29 cellular contexts compared by ENCODE assay signal in the genomic region with DNA sequence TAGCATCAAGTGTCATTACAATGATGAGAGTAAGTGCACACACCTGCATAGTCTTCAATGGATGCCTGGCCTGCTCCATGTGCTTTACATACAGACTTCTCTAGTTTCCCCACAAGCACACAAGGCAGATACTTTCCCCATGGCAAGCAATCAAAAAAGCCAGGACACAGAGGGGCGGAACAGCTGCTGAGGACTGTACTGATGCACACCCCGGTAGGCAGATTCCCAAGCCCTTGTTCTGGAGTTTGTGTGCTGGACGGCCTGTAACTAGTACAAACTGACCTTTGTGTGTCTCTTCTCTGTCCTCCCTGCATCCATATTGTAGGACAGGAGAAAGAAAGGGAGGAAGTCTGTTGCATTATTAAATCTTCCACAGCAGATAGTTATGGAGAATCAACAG. TPM values are rescaled to one million over a fixed set of nuclear protein-coding genes. Genes with fewer than 3 reads are reported as not detected.
"Had no signal": no experiment of that assay in that cellular context is flagged by ENCODE, and none has a peak within 500 bp of the region (broad histone marks: within the 10 kb centered on the region; RNA-seq: fewer than 3 reads in every experiment).

No MANE protein-coding gene starts in this region.

- H3K4me3 ChIP-seq: ascending aorta, body of pancreas, Peyer's patch, SJCRH30 had no signal

- H3K27ac ChIP-seq: ascending aorta, body of pancreas, Peyer's patch, RWPE1, SJCRH30, WERI-Rb-1 had no signal

- H3K27me3 Mint-ChIP-seq: activated CD4-positive, alpha-beta memory T cell treated with anti-CD3 and anti-CD28 coated beads, Interleukin-2, amount 10 ng/mL, durations not matched to agents 7 days and 5 days; activated CD4-positive, alpha-beta T cell treated with anti-CD3 and anti-CD28 coated beads for 36 hours; activated naive CD4-positive, alpha-beta T cell treated with anti-CD3 and anti-CD28 coated beads, Interleukin-2, amount 50 U/mL, for 24 hours; activated T-cell treated with anti-CD3 and anti-CD28 coated beads, Interleukin-2, amount 50 U/mL, for 24 hours; IgD-negative memory B cell had no signal

- H3K9me3 ChIP-seq: ascending aorta, body of pancreas, Peyer's patch, SK-N-SH had no signal

- H3K9me3 Mint-ChIP-seq: activated CD4-positive, alpha-beta memory T cell treated with anti-CD3 and anti-CD28 coated beads, Interleukin-2, amount 10 ng/mL, durations not matched to agents 7 days and 5 days; activated naive CD4-positive, alpha-beta T cell treated with anti-CD3 and anti-CD28 coated beads, Interleukin-2, amount 50 U/mL, for 24 hours; activated T-cell treated with anti-CD3 and anti-CD28 coated beads, Interleukin-2, amount 50 U/mL, for 24 hours; activated T-helper 1 cell treated with anti-CD3 and anti-CD28 coated beads, Interleukin-12 subunit alpha, Interleukin-12 subunit beta, Interleukin-2, Interleukin-4 antibody, amounts not matched to agents 30 ng/mL and 10 ng/mL and 1 ng/mL, durations not matched to agents 14 hours and 24 hours and 36 hours; IgD-negative memory B cell had no signal

- H3K27ac Mint-ChIP-seq: activated CD4-positive, alpha-beta memory T cell treated with anti-CD3 and anti-CD28 coated beads, Interleukin-2, amount 10 ng/mL, durations not matched to agents 7 days and 5 days; activated CD4-positive, alpha-beta T cell treated with anti-CD3 and anti-CD28 coated beads for 36 hours; activated naive CD4-positive, alpha-beta T cell treated with anti-CD3 and anti-CD28 coated beads, Interleukin-2, amount 50 U/mL, for 24 hours; activated T-cell treated with anti-CD3 and anti-CD28 coated beads, Interleukin-2, amount 50 U/mL, for 24 hours; activated T-helper 1 cell treated with anti-CD3 and anti-CD28 coated beads, Interleukin-12 subunit alpha, Interleukin-12 subunit beta, Interleukin-2, Interleukin-4 antibody, amounts not matched to agents 30 ng/mL and 10 ng/mL and 1 ng/mL, durations not matched to agents 14 hours and 24 hours and 36 hours; IgD-negative memory B cell had no signal

- H3K4me1 ChIP-seq: ascending aorta, body of pancreas, Peyer's patch, SJCRH30 had no signal

- H3K36me3 ChIP-seq: SJCRH30 had no signal

- H3K4me3 Mint-ChIP-seq: activated CD4-positive, alpha-beta memory T cell treated with anti-CD3 and anti-CD28 coated beads, Interleukin-2, amount 10 ng/mL, durations not matched to agents 7 days and 5 days; activated CD4-positive, alpha-beta T cell treated with anti-CD3 and anti-CD28 coated beads for 36 hours; activated naive CD4-positive, alpha-beta T cell treated with anti-CD3 and anti-CD28 coated beads, Interleukin-2, amount 50 U/mL, for 24 hours; activated T-cell treated with anti-CD3 and anti-CD28 coated beads, Interleukin-2, amount 50 U/mL, for 24 hours; activated T-helper 1 cell treated with anti-CD3 and anti-CD28 coated beads, Interleukin-12 subunit alpha, Interleukin-12 subunit beta, Interleukin-2, Interleukin-4 antibody, amounts not matched to agents 30 ng/mL and 10 ng/mL and 1 ng/mL, durations not matched to agents 14 hours and 24 hours and 36 hours; IgD-negative memory B cell had no signal

- DNase-seq: activated CD4-positive, alpha-beta memory T cell treated with anti-CD3 and anti-CD28 coated beads, Interleukin-2, amount 10 ng/mL, durations not matched to agents 7 days and 5 days; activated CD4-positive, alpha-beta T cell treated with anti-CD3 and anti-CD28 coated beads for 36 hours; activated CD4-positive, alpha-beta T cell treated with anti-CD3 and anti-CD28 coated beads, Interleukin-2, amount 50 U/mL, for 1 hour; activated CD8-positive, alpha-beta memory T cell treated with anti-CD3 and anti-CD28 coated beads, Interleukin-2, amount 50 U/mL, for 48 hours; activated effector memory CD4-positive, alpha-beta T cell treated with Interleukin-2 at 50 U/mL for 16 hours; activated naive CD4-positive, alpha-beta T cell; activated T-cell treated with anti-CD3 and anti-CD28 coated beads, Interleukin-2, amount 50 U/mL, for 24 hours; body of pancreas; KG1; NCI-H1092; NCI-H1930; NCI-H345; NCI-H510A; NCI-H526 treated with DMSO at 0.1 percent for 48 hours; NCI-H82; Peyer's patch; Right ventricle myocardium superior; SJCRH30; SK-N-SH; T-helper 1 cell; WERI-Rb-1 had no signal

- ATAC-seq: activated CD4-positive, alpha-beta T cell treated with anti-CD3 and anti-CD28 coated beads for 36 hours; body of pancreas had no signal

- H3K27me3 ChIP-seq: ascending aorta, body of pancreas, Peyer's patch, SJCRH30 had no signal

RNA-seq across cellular contexts. Expression of gene SPDYE1, which starts 45.7 kb away (rescaled TPM):
- total RNA-seq: activated CD4-positive, alpha-beta memory T cell treated with anti-CD3 and anti-CD28 coated beads, Interleukin-2, amount 10 ng/mL, durations not matched to agents 7 days and 5 days; activated CD4-positive, alpha-beta T cell treated with anti-CD3 and anti-CD28 coated beads for 36 hours; activated T-helper 1 cell treated with anti-CD3 and anti-CD28 coated beads, Interleukin-12 subunit alpha, Interleukin-12 subunit beta, Interleukin-2, Interleukin-4 antibody, amounts not matched to agents 30 ng/mL and 10 ng/mL and 1 ng/mL, durations not matched to agents 14 hours and 24 hours and 36 hours; ascending aorta; body of pancreas; bronchial epithelial cell; MCF 10A; Peyer's patch; Right ventricle myocardium superior; SJCRH30; T-helper 2 cell treated with Interferon-gamma antibody and Interleukin-4, amounts not matched to agents 100 ng/mL and 5 ng/mL, for 36 hours had no signal
- polyA plus RNA-seq: SK-N-SH had no signal
